ENCODE assay signal across 8 cellular contexts in genomic region chr3:58009749-58010535, GRCh38. TPM values are rescaled to one million over a fixed set of nuclear protein-coding genes. Genes with fewer than 3 reads are reported as not detected.
DNase-seq lines count a peak whose midpoint lies in the region; ATAC-seq and TF ChIP-seq lines count a peak whose summit lies in the region.

No MANE protein-coding gene starts in this region.

- H3K9me3 Mint-ChIP-seq in activated T-cell treated with anti-CD3 and anti-CD28 coated beads, Interleukin-2, amount 50 U/mL, for 72 hours = no peaks in the 10 kb centered on the region
- H3K9me3 Mint-ChIP-seq in activated naive CD8-positive, alpha-beta T cell treated with anti-CD3 and anti-CD28 coated beads, Interleukin-2, amount 10 ng/mL, durations not matched to agents 7 days and 5 days = no peaks in the 10 kb centered on the region

- TF ChIP-seq POLR2A in tibial nerve (IDR thresholded peaks at IDR 0.05) = no peak

- no peaks in the 10 kb centered on the region for H3K36me3 Mint-ChIP-seq in activated T-cell treated with anti-CD3 and anti-CD28 coated beads, Interleukin-2, amount 50 U/mL, for 72 hours (ENCODE audit: insufficient read depth in 2 of 2)
- no peaks in the 10 kb centered on the region for H3K36me3 Mint-ChIP-seq in activated naive CD8-positive, alpha-beta T cell treated with anti-CD3 and anti-CD28 coated beads, Interleukin-2, amount 10 ng/mL, durations not matched to agents 7 days and 5 days

- POLR2A ChIA-PET in activated naive CD8-positive, alpha-beta T cell treated with anti-CD3 and anti-CD28 coated beads, Interleukin-2, amount 10 ng/mL, durations not matched to agents 7 days and 5 days (lab: Charles Lee) = no interaction called here

- no peaks in the 10 kb centered on the region for H3K9me3 ChIP-seq in tibial nerve

- H3K27ac ChIP-seq in tibial nerve = peak overlapping the region; percentile 54 to 91 (median 82)

- H3K27me3 Mint-ChIP-seq in activated T-cell treated with anti-CD3 and anti-CD28 coated beads, Interleukin-2, amount 50 U/mL, for 72 hours (ENCODE audit: low read depth) = no peaks in the 10 kb centered on the region
- peaks cover 2% of the 10 kb centered on the region for H3K27me3 Mint-ChIP-seq in activated naive CD8-positive, alpha-beta T cell treated with anti-CD3 and anti-CD28 coated beads, Interleukin-2, amount 10 ng/mL, durations not matched to agents 7 days and 5 days

- no peaks in the 10 kb centered on the region for H3K36me3 ChIP-seq in tibial nerve

- no peak for TF ChIP-seq CTCF in tibial nerve (IDR thresholded peaks at IDR 0.05)

- H3K4me1 ChIP-seq in tibial nerve = peaks cover 0 to 55% (median 37%) of the 10 kb centered on the region in 4 donors

- H3K27me3 ChIP-seq in tibial nerve = no peaks in the 10 kb centered on the region

- no peak for DNase-seq in activated T-cell treated with anti-CD3 and anti-CD28 coated beads, Interleukin-2, amount 50 U/mL, for 72 hours
- DNase-seq in activated T-cell treated with anti-CD3 and anti-CD28 coated beads for 4 hours = no peak
- DNase-seq in activated naive CD8-positive, alpha-beta T cell treated with anti-CD3 and anti-CD28 coated beads, Interleukin-2, amount 10 ng/mL, durations not matched to agents 7 days and 5 days = no peak
- DNase-seq in left colon = peak; percentile 89 to 95
- DNase-seq in tibial nerve (ENCODE audit: low spot score in 2 of 2) = no peak

- H3K4me1 Mint-ChIP-seq in activated T-cell treated with anti-CD3 and anti-CD28 coated beads, Interleukin-2, amount 50 U/mL, for 72 hours (ENCODE audit: low read depth) = peaks cover 44% of the 10 kb centered on the region
- H3K4me1 Mint-ChIP-seq in activated naive CD8-positive, alpha-beta T cell treated with anti-CD3 and anti-CD28 coated beads, Interleukin-2, amount 10 ng/mL, durations not matched to agents 7 days and 5 days = peaks cover 20% of the 10 kb centered on the region

- H3K27ac Mint-ChIP-seq in activated T-cell treated with anti-CD3 and anti-CD28 coated beads, Interleukin-2, amount 50 U/mL, for 72 hours = no peak overlapping the region
- peak overlapping the region; percentile 10 for H3K27ac Mint-ChIP-seq in activated naive CD8-positive, alpha-beta T cell treated with anti-CD3 and anti-CD28 coated beads, Interleukin-2, amount 10 ng/mL, durations not matched to agents 7 days and 5 days

- peak overlapping the region; percentile 69 to 100 (median 78) for H3K4me3 ChIP-seq in tibial nerve

- intact Hi-C loops in left colon (cut with DNase I, micrococcal nuclease) = loop anchor here in 1 of 2 donors (10.0 kb wide), 1 partner anchor 165 kb away; no protein-coding TSS in a partner anchor

- WGBS in tibial nerve, 2 donors = 36 to 41% methylated on average over 6 of the region's 6 CpGs

- peak overlapping the region; percentile 79 to 83 for H3K4me3 Mint-ChIP-seq in activated T-cell treated with anti-CD3 and anti-CD28 coated beads, Interleukin-2, amount 50 U/mL, for 72 hours
- peak overlapping the region; percentile 89 for H3K4me3 Mint-ChIP-seq in activated naive CD8-positive, alpha-beta T cell treated with anti-CD3 and anti-CD28 coated beads, Interleukin-2, amount 10 ng/mL, durations not matched to agents 7 days and 5 days

- TF ChIP-seq EP300 in tibial nerve (IDR thresholded peaks at IDR 0.05) = no peak

- ATAC-seq in activated T-cell treated with anti-CD3 and anti-CD28 coated beads, Interleukin-2, amount 50 U/mL, for 72 hours (replicated peaks in 1 of 2) = no peak
- ATAC-seq in activated naive CD8-positive, alpha-beta T cell treated with anti-CD3 and anti-CD28 coated beads, Interleukin-2, amount 10 ng/mL, durations not matched to agents 7 days and 5 days (ENCODE audit: low read depth) = no peak
- ATAC-seq in left colon (peak; percentile 76), GM18873 (IDR thresholded peaks at IDR 0.05; ENCODE audit: low FRiP score, unreplicated experiment) (no peak), HG02623 (IDR thresholded peaks at IDR 0.05; ENCODE audit: unreplicated experiment) (no peak), HG03378 (IDR thresholded peaks at IDR 0.05; ENCODE audit: unreplicated experiment) (no peak)

RNA-seq across cellular contexts. Expression of gene FLNB, which starts 1.7 kb away (rescaled TPM):
- total RNA-seq in activated T-cell treated with anti-CD3 and anti-CD28 coated beads, Interleukin-2, amount 50 U/mL, for 72 hours = 10 to 100 TPM; 46.1 to 56.7 TPM
- total RNA-seq in activated naive CD8-positive, alpha-beta T cell treated with anti-CD3 and anti-CD28 coated beads, Interleukin-2, amount 10 ng/mL, durations not matched to agents 7 days and 5 days = 10 to 100 TPM; 14.6 TPM
- total RNA-seq in left colon (100 to 1,000 TPM; 410 to 585 TPM), tibial nerve (100 to 1,000 TPM; 265 to 345 (median 277) TPM)

Comparison
In these comparisons a context has a peak if more than half of its experiments do, and no peak if none do; other contexts are left out.
1. DNase-seq: peak in left colon (2 of 2); none in activated T-cell treated with anti-CD3 and anti-CD28 coated beads, Interleukin-2, amount 50 U/mL, for 72 hours (0 of 2), activated T-cell treated with anti-CD3 and anti-CD28 coated beads for 4 hours (single experiment), activated naive CD8-positive, alpha-beta T cell treated with anti-CD3 and anti-CD28 coated beads, Interleukin-2, amount 10 ng/mL, durations not matched to agents 7 days and 5 days (single experiment) and tibial nerve (0 of 2).
2. RNA of gene FLNB, which starts 1.7 kb away (total RNA-seq): 410 to 585 TPM in left colon and 265 to 345 TPM in tibial nerve; 46.1 to 56.7 TPM in activated T-cell treated with anti-CD3 and anti-CD28 coated beads, Interleukin-2, amount 50 U/mL, for 72 hours and 14.6 TPM in activated naive CD8-positive, alpha-beta T cell treated with anti-CD3 and anti-CD28 coated beads, Interleukin-2, amount 10 ng/mL, durations not matched to agents 7 days and 5 days; every median in the first group is over 4 times any median in the second.